ENCODE assay signal across 9 cellular contexts in genomic region chr13:51070005-51070649, GRCh38. TPM values are rescaled to one million over a fixed set of nuclear protein-coding genes. Genes with fewer than 3 reads are reported as not detected.
DNase-seq lines count a peak whose midpoint lies in the region; ATAC-seq and FAIRE-seq lines count a peak whose summit lies in the region.
"Had no signal": no experiment of that assay in that cellular context is flagged by ENCODE, and none has a peak within 500 bp of the region (broad histone marks: within the 10 kb centered on the region; RNA-seq: fewer than 3 reads in every experiment).

No MANE protein-coding gene starts in this region.

- H3K27ac ChIP-seq in CD8-positive, alpha-beta memory T cell (ENCODE audit: low read depth, low read length): no peak overlapping the region

- peak; percentile 90 for ATAC-seq in GM19455 (IDR thresholded peaks at IDR 0.05; ENCODE audit: unreplicated experiment)

- no peaks in the 10 kb centered on the region for H3K36me3 Mint-ChIP-seq in CD8-positive, alpha-beta memory T cell

- no peaks in the 10 kb centered on the region for H3K9me3 Mint-ChIP-seq in CD8-positive, alpha-beta memory T cell

- H3K4me3 Mint-ChIP-seq in CD8-positive, alpha-beta memory T cell: no peak overlapping the region

- CTCF ChIA-PET in CD8-positive, alpha-beta memory T cell (lab: Charles Lee): interaction anchor here (0.8 to 1.8 kb wide), 7 partner anchors 9 to 1095 kb away, joined by 3 to 9 read pairs (median 4); no protein-coding TSS in a partner anchor

- no peak overlapping the region for H3K4me3 ChIP-seq in CD8-positive, alpha-beta memory T cell (ENCODE audit: low read length)

- no peaks in the 10 kb centered on the region for H3K36me3 ChIP-seq in CD8-positive, alpha-beta memory T cell (ENCODE audit: insufficient read depth, low read length)

- H3K27me3 ChIP-seq in CD8-positive, alpha-beta memory T cell (ENCODE audit: insufficient read depth, low read length, poor library complexity, severe bottlenecking): no peaks in the 10 kb centered on the region

- peak; percentile 80 for FAIRE-seq in endometrium (lab: Jason Lieb, UNC)
- FAIRE-seq: colon had no signal

- POLR2A ChIA-PET in CD8-positive, alpha-beta memory T cell (lab: Charles Lee): no interaction called here

- H3K27ac Mint-ChIP-seq in CD8-positive, alpha-beta memory T cell: peak overlapping the region in 2 of 8 donors; percentile 23 to 27

- H3K4me1 Mint-ChIP-seq in CD8-positive, alpha-beta memory T cell: peaks cover 6 to 14% (median 11%) of the 10 kb centered on the region in 3 donors

- no peaks in the 10 kb centered on the region for H3K9me3 ChIP-seq in CD8-positive, alpha-beta memory T cell (ENCODE audit: low read length)

- DNase-seq in CD8-positive, alpha-beta memory T cell: peak; percentile 51 to 81 (median 59)
- DNase-seq in HS-27A (ENCODE audit: low read depth) (peak; percentile 27), NOMO-1 treated with DMSO at 0.1 percent for 48 hours (lab: John Stamatoyannopoulos, UW; ENCODE audit: unreplicated experiment) (peak; percentile 73), middle frontal gyrus (ENCODE audit: extremely low spot score, low spot score) (peak; percentile 75)
- peak; percentile 46 to 53 for DNase-seq in activated CD8-positive, alpha-beta memory T cell treated with anti-CD3 and anti-CD28 coated beads for 4 hours (ENCODE audit: low read depth in 2 of 2)
- peak; percentile 44 to 53 for DNase-seq in stimulated activated CD8-positive, alpha-beta memory T cell treated with anti-CD3 and anti-CD28 coated beads, Interleukin-4, amount 100 ng/mL, for 4 hours (ENCODE audit: low read depth in 2 of 2, low spot score in 1 of 2)

- H3K4me1 ChIP-seq in CD8-positive, alpha-beta memory T cell (ENCODE audit: insufficient read depth, low read length): no peaks in the 10 kb centered on the region

- peaks cover 6 to 32% of the 10 kb centered on the region in 2 donors for H3K27me3 Mint-ChIP-seq in CD8-positive, alpha-beta memory T cell

RNA-seq across cellular contexts. Expression of gene C13orf42, which starts 40.9 kb away (rescaled TPM):
- not detected for total RNA-seq in CD8-positive, alpha-beta memory T cell
- not detected for polyA plus RNA-seq in CD8-positive, alpha-beta memory T cell
